8 cellular contexts compared by ENCODE assay signal in genomic region chr11:59550368-59550841, GRCh38. TPM values are rescaled to one million over a fixed set of nuclear protein-coding genes. Genes with fewer than 3 reads are reported as not detected.
DNase-seq lines count a peak whose midpoint lies in the region; ATAC-seq and TF ChIP-seq lines count a peak whose summit lies in the region.

No MANE protein-coding gene starts in this region.

- ATAC-seq in HG03439 (IDR thresholded peaks at IDR 0.05; ENCODE audit: unreplicated experiment) (peak; percentile 84), left lung (peak; percentile 91)

- peaks cover 0 to under 1% of the 10 kb centered on the region in 2 donors for H3K27me3 ChIP-seq in left lung

- H3K36me3 ChIP-seq in left lung: no peaks in the 10 kb centered on the region

- peaks cover 0 to 43% of the 10 kb centered on the region in 2 donors for H3K4me1 ChIP-seq in left lung

- peak; percentile 81 for DNase-seq in Ammon's horn (ENCODE audit: low spot score)
- peak; percentile 61 for DNase-seq in GM19238 (ENCODE audit: insufficient read length, low spot score)
- DNase-seq in NCI-H510A treated with DMSO at 0.1 percent for 48 hours (lab: John Stamatoyannopoulos, UW): peak; percentile 95
- DNase-seq in activated CD4-positive, alpha-beta T cell treated with anti-CD3 and anti-CD28 coated beads for 4 hours: peak; percentile 83 to 87
- peak; percentile 85 for DNase-seq in coronary artery (ENCODE audit: low spot score)
- DNase-seq in left lung: peak; percentile 78 to 95
- peak; percentile 86 for DNase-seq in stimulated activated CD4-positive, alpha-beta T cell treated with anti-CD3 and anti-CD28 coated beads, Interleukin-2, amount 100 ng/mL, for 4 hours (ENCODE audit: low read depth)

- no peak for TF ChIP-seq CTCF in coronary artery (IDR thresholded peaks at IDR 0.05)
- peak; percentile 35 to 41 for TF ChIP-seq CTCF in left lung (IDR thresholded peaks at IDR 0.05)

- H3K27ac ChIP-seq in coronary artery: peak overlapping the region; percentile 68 to 88
- H3K27ac ChIP-seq in left lung: peak overlapping the region; percentile 69 to 83

- intact Hi-C loops in left lung (cut with DNase I): no loop called here

- no peaks in the 10 kb centered on the region for H3K9me3 ChIP-seq in left lung

- peak overlapping the region; percentile 71 for H3K4me3 ChIP-seq in coronary artery
- peak overlapping the region; percentile 38 to 48 for H3K4me3 ChIP-seq in left lung

RNA-seq across cellular contexts. Expression of gene OR4D9, which starts 39.1 kb away (rescaled TPM):
- not detected for total RNA-seq in left lung

RNA-seq across cellular contexts. Expression of gene OR4D11, which starts 47.0 kb away (rescaled TPM):
- total RNA-seq in left lung: not detected

Comparison
In these comparisons a context has a peak if more than half of its experiments do, and no peak if none do; other contexts are left out.
1. Peak in every context shown above with its lines: DNase-seq, ATAC-seq, H3K4me3 ChIP-seq and H3K27ac ChIP-seq.